Comparison of ENCODE assay signal across 13 cellular contexts in the genomic region with DNA sequence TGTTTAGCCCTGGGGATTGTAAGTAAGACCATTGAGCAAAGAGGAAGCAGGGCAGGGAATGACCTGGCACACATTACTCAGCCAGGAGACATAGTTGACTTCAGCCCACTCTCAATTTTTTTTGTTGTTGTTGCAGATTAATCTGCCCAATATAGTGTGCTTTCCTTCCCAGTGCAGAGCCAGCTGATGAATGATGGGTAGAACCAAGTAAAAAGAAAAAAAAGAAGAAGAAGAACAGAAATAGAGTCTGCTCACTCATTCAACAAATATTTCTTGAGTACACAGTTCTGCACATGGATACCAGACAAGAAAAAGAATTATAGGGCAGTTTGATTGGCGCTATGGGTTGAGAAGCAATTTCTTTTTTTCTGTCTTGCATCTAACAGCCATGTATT.
DNase-seq lines count a peak whose midpoint lies in the region; ATAC-seq and TF ChIP-seq lines count a peak whose summit lies in the region.
"Had no signal": no experiment of that assay in that cellular context is flagged by ENCODE, and none has a peak within 500 bp of the region (broad histone marks: within the 10 kb centered on the region; RNA-seq: fewer than 3 reads in every experiment).

No MANE protein-coding gene starts in this region.

- no peak overlapping the region for H3K4me3 Mint-ChIP-seq in CD4-positive, alpha-beta T cell
- H3K4me3 Mint-ChIP-seq in nephron progenitor cell (peak overlapping the region; percentile 56), GM23338 (no peak overlapping the region)
- H3K4me3 Mint-ChIP-seq: endodermal cell had no signal

- H3K36me3 ChIP-seq in GM23338 (ENCODE audit: insufficient read depth) = no peaks in the 10 kb centered on the region

- H3K4me2 ChIP-seq in GM23338 = no peak overlapping the region

- peaks cover 3% of the 10 kb centered on the region; the same call in 1 of the 2 replicates for H3K9me2 ChIP-seq in GM23338 (ENCODE audit: insufficient read depth)

- no peaks in the 10 kb centered on the region for H3K9me3 ChIP-seq in CD4-positive, alpha-beta T cell (ENCODE audit: control insufficient read depth, low read length)

- H3K36me3 Mint-ChIP-seq in CD4-positive, alpha-beta T cell (ENCODE audit: low read depth) = peaks cover 25% of the 10 kb centered on the region
- peaks cover 6% of the 10 kb centered on the region for H3K36me3 Mint-ChIP-seq in nephron progenitor cell (ENCODE audit: low read depth)
- no peaks in the 10 kb centered on the region for H3K36me3 Mint-ChIP-seq in GM23338 (ENCODE audit: low read depth)

- H3F3A ChIP-seq in GM23338 (replicated peaks; ENCODE audit: low read depth) = no peaks in the 10 kb centered on the region

- no peak for TF ChIP-seq CTCF in CD4-positive, alpha-beta T cell (IDR thresholded peaks at IDR 0.05)
- TF ChIP-seq CTCF in choroid plexus epithelial cell (conservative IDR thresholded peaks at IDR 0.05; ENCODE audit: low read depth, low read length) (no peak), nephron progenitor cell (IDR thresholded peaks at IDR 0.05) (no peak), GM23338 (conservative IDR thresholded peaks at IDR 0.05; ENCODE audit: low read depth in 2 of 2) (no peak)

- H3K4me1 ChIP-seq in GM23338 (ENCODE audit: insufficient read depth) = peaks cover 9% of the 10 kb centered on the region; the same call in 1 of the 2 replicates

- intact Hi-C loops in CD4-positive, alpha-beta T cell (cut with DNase I, micrococcal nuclease) = loop anchor here (5.0 kb wide), 4 partner anchors 33 to 463 kb away; no protein-coding TSS in a partner anchor

- H2AFZ ChIP-seq in GM23338 = no peak overlapping the region

- CTCF ChIA-PET in CD4-positive, alpha-beta T cell (lab: Charles Lee) = interaction anchor here (0.7 kb wide), 1 partner anchor 186 kb away, joined by 3 read pairs; no protein-coding TSS in a partner anchor

- no peak overlapping the region for H3K27ac ChIP-seq in CD4-positive, alpha-beta T cell (ENCODE audit: low read depth, low read length)
- H3K27ac ChIP-seq in GM23338 (ENCODE audit: low read depth) = no peak overlapping the region

- no peaks in the 10 kb centered on the region for H4K20me1 ChIP-seq in GM23338 (replicated peaks; ENCODE audit: insufficient read depth)

- peak overlapping the region; percentile 100 for H3K27ac Mint-ChIP-seq in CD4-positive, alpha-beta T cell
- H3K27ac Mint-ChIP-seq in nephron progenitor cell (peak overlapping the region; percentile 99), GM23338 (no peak overlapping the region)
- H3K27ac Mint-ChIP-seq: endodermal cell, progenitor cell of endocrine pancreas had no signal

- no peak for ATAC-seq in CD4-positive, alpha-beta T cell (ENCODE audit: poor library complexity)
- no peak for ATAC-seq in GM23338

- H3K27me3 Mint-ChIP-seq in CD4-positive, alpha-beta T cell = no peaks in the 10 kb centered on the region
- peaks cover 3% of the 10 kb centered on the region for H3K27me3 Mint-ChIP-seq in nephron progenitor cell (ENCODE audit: low read depth, poor library complexity)
- peaks cover 4% of the 10 kb centered on the region for H3K27me3 Mint-ChIP-seq in GM23338 (ENCODE audit: insufficient read depth, low read depth, poor library complexity)

- DNase-seq in CD4-positive, alpha-beta T cell = no peak
- DNase-seq in NCI-H226 (peak; percentile 18), choroid plexus epithelial cell (ENCODE audit: low read depth) (peak; percentile 48), nephron progenitor cell (peak; percentile 7), DMS153 treated with DMSO at 0.1 percent for 48 hours (lab: John Stamatoyannopoulos, UW; ENCODE audit: unreplicated experiment) (no peak), GM23338 (ENCODE audit: low spot score) (no peak), UCSD-AML1 (lab: John Stamatoyannopoulos, UW; ENCODE audit: unreplicated experiment) (no peak), amniotic stem cell (lab: John Stamatoyannopoulos, UW) (no peak)
- DNase-seq: anterior cingulate cortex, endodermal cell, hypothalamus, mammary epithelial cell had no signal

- POLR2A ChIA-PET in CD4-positive, alpha-beta T cell (lab: Charles Lee) = interaction anchor here (1.1 to 11.8 kb wide), 5 partner anchors 10 to 212 kb away, joined by 3 to 129 read pairs (median 5); no protein-coding TSS in a partner anchor

- H3K27me3 ChIP-seq in CD4-positive, alpha-beta T cell (ENCODE audit: control insufficient read depth, insufficient read depth, low read length) = no peaks in the 10 kb centered on the region
- H3K27me3 ChIP-seq in GM23338 (ENCODE audit: insufficient read depth) = no peaks in the 10 kb centered on the region

- no peaks in the 10 kb centered on the region for H3K79me2 ChIP-seq in GM23338 (replicated peaks; ENCODE audit: insufficient read depth)

- H3K4me1 Mint-ChIP-seq in CD4-positive, alpha-beta T cell (ENCODE audit: low read depth) = peaks cover 98% of the 10 kb centered on the region
- H3K4me1 Mint-ChIP-seq in nephron progenitor cell (peaks cover 96% of the 10 kb centered on the region), GM23338 (peaks cover 10% of the 10 kb centered on the region; the same call in 2 of the 3 replicates)

- H3K4me3 ChIP-seq in choroid plexus epithelial cell (ENCODE audit: low read depth, low read length) (no peak overlapping the region), GM23338 (no peak overlapping the region)

- peaks cover 4% of the 10 kb centered on the region for H3K9me3 Mint-ChIP-seq in CD4-positive, alpha-beta T cell
- H3K9me3 Mint-ChIP-seq in nephron progenitor cell (peaks cover 15% of the 10 kb centered on the region), GM23338 (no peaks in the 10 kb centered on the region)
- H3K9me3 Mint-ChIP-seq: endodermal cell had no signal

TF ChIP-seq in GM23338, 12 proteins besides CTCF, POLR2A, EP300 and RAD21 (continues in another document):
- no peak for TF ChIP-seq EZH2 (IDR thresholded peaks at IDR 0.05; ENCODE audit: low read depth, unreplicated experiment)
- TF ChIP-seq, protein P1, sequence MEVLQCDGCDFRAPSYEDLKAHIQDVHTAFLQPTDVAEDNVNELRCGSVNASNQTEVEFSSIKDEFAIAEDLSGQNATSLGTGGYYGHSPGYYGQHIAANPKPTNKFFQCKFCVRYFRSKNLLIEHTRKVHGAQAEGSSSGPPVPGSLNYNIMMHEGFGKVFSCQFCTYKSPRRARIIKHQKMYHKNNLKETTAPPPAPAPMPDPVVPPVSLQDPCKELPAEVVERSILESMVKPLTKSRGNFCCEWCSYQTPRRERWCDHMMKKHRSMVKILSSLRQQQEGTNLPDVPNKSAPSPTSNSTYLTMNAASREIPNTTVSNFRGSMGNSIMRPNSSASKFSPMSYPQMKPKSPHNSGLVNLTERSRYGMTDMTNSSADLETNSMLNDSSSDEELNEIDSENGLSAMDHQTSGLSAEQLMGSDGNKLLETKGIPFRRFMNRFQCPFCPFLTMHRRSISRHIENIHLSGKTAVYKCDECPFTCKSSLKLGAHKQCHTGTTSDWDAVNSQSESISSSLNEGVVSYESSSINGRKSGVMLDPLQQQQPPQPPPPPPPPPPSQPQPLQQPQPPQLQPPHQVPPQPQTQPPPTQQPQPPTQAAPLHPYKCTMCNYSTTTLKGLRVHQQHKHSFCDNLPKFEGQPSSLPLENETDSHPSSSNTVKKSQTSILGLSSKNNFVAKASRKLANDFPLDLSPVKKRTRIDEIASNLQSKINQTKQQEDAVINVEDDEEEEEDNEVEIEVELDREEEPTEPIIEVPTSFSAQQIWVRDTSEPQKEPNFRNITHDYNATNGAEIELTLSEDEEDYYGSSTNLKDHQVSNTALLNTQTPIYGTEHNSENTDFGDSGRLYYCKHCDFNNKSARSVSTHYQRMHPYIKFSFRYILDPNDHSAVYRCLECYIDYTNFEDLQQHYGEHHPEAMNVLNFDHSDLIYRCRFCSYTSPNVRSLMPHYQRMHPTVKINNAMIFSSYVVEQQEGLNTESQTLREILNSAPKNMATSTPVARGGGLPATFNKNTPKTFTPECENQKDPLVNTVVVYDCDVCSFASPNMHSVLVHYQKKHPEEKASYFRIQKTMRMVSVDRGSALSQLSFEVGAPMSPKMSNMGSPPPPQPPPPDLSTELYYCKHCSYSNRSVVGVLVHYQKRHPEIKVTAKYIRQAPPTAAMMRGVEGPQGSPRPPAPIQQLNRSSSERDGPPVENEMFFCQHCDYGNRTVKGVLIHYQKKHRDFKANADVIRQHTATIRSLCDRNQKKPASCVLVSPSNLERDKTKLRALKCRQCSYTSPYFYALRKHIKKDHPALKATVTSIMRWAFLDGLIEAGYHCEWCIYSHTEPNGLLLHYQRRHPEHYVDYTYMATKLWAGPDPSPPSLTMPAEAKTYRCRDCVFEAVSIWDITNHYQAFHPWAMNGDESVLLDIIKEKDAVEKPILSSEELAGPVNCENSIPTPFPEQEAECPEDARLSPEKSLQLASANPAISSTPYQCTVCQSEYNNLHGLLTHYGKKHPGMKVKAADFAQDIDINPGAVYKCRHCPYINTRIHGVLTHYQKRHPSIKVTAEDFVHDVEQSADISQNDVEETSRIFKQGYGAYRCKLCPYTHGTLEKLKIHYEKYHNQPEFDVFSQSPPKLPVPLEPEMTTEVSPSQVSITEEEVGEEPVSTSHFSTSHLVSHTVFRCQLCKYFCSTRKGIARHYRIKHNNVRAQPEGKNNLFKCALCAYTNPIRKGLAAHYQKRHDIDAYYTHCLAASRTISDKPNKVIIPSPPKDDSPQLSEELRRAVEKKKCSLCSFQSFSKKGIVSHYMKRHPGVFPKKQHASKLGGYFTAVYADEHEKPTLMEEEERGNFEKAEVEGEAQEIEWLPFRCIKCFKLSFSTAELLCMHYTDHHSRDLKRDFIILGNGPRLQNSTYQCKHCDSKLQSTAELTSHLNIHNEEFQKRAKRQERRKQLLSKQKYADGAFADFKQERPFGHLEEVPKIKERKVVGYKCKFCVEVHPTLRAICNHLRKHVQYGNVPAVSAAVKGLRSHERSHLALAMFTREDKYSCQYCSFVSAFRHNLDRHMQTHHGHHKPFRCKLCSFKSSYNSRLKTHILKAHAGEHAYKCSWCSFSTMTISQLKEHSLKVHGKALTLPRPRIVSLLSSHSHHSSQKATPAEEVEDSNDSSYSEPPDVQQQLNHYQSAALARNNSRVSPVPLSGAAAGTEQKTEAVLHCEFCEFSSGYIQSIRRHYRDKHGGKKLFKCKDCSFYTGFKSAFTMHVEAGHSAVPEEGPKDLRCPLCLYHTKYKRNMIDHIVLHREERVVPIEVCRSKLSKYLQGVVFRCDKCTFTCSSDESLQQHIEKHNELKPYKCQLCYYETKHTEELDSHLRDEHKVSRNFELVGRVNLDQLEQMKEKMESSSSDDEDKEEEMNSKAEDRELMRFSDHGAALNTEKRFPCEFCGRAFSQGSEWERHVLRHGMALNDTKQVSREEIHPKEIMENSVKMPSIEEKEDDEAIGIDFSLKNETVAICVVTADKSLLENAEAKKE (CRISPR knock-in tag; IDR thresholded peaks at IDR 0.05) = no peak

Comparison
In these comparisons a context has a peak if more than half of its experiments do, and no peak if none do; other contexts are left out.
1. DNase-seq: peak in NCI-H226 (single experiment), choroid plexus epithelial cell (single experiment) and nephron progenitor cell (single experiment); none in CD4-positive, alpha-beta T cell (0 of 10), DMS153 treated with DMSO at 0.1 percent for 48 hours (single experiment), GM23338 (single experiment), UCSD-AML1 (single experiment) and amniotic stem cell (single experiment).